ENCODE assay signal across 17 cellular contexts in the genomic region with DNA sequence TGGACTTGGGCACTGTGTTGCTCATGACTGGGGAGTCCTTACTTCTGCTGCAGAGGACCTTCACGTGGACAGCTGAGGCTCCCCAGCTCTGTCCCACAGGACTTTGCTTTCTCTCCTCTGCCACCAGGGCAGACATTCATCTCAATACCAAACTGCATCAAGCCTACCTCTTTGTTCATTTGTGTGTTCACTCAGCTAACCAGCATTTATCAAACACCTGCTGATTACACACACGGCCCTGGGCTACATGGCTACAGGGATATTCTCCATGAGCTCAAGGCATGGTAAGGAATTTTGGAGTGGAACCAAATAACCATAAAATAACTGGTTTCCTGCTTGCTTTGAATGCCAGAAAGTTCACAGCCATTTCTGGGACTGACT. TPM values are rescaled to one million over a fixed set of nuclear protein-coding genes. Genes with fewer than 3 reads are reported as not detected.
A peak's percentile ranks its signal among the peaks of the same experiment; 100 is the strongest.
DNase-seq lines count a peak whose midpoint lies in the region; ATAC-seq, FAIRE-seq and TF ChIP-seq lines count a peak whose summit lies in the region.
"Had no signal": no experiment of that assay in that cellular context is flagged by ENCODE, and none has a peak within 500 bp of the region (broad histone marks: within the 10 kb centered on the region; RNA-seq: fewer than 3 reads in every experiment).

No MANE protein-coding gene starts in this region.

- no peak overlapping the region for H2AFZ ChIP-seq in keratinocyte (ENCODE audit: control insufficient read depth, low read length)

- peaks cover 17% of the 10 kb centered on the region for H3K4me1 ChIP-seq in keratinocyte (ENCODE audit: control insufficient read depth, extremely low read depth, insufficient read depth, low read length)
- H3K4me1 ChIP-seq: HAP-1 had no signal

- no peak overlapping the region for H3K27ac ChIP-seq in keratinocyte (ENCODE audit: control insufficient read depth, insufficient read depth, low read length)
- H3K27ac ChIP-seq: SJSA1 had no signal

- TF ChIP-seq CTCF in keratinocyte (optimal IDR thresholded peaks at IDR 0.05 in 1 of 3, IDR thresholded peaks at IDR 0.05 in 1 of 3, conservative IDR thresholded peaks at IDR 0.05 in 1 of 3; ENCODE audit: extremely low read depth in 1 of 3, insufficient read depth in 2 of 3, low read length in 3 of 3) = no peak

- peak; percentile 7 for ATAC-seq in GM21528 (IDR thresholded peaks at IDR 0.05; ENCODE audit: low FRiP score, unreplicated experiment)
- ATAC-seq: activated T-helper 17 cell treated with anti-CD3 and anti-CD28 coated beads, Interleukin-2, amount 50 U/mL, for 72 hours had no signal

- no peaks in the 10 kb centered on the region for H3K9me3 Mint-ChIP-seq in activated naive CD4-positive, alpha-beta T cell treated with anti-CD3 and anti-CD28 coated beads, Interleukin-2, amount 10 ng/mL, durations not matched to agents 7 days and 5 days
- H3K9me3 Mint-ChIP-seq: activated T-helper 17 cell treated with anti-CD3 and anti-CD28 coated beads, Interleukin-2, amount 50 U/mL, for 72 hours had no signal

- H3K79me2 ChIP-seq in keratinocyte (ENCODE audit: control insufficient read depth, insufficient read depth, low read length) = no peaks in the 10 kb centered on the region

- no peaks in the 10 kb centered on the region for H3K9me3 ChIP-seq in keratinocyte (ENCODE audit: control insufficient read depth, low read depth, low read length)
- H3K9me3 ChIP-seq: HAP-1, SJSA1 had no signal

- H3K36me3 Mint-ChIP-seq in activated naive CD4-positive, alpha-beta T cell treated with anti-CD3 and anti-CD28 coated beads, Interleukin-2, amount 10 ng/mL, durations not matched to agents 7 days and 5 days = no peaks in the 10 kb centered on the region

- H3K27me3 Mint-ChIP-seq in activated naive CD4-positive, alpha-beta T cell treated with anti-CD3 and anti-CD28 coated beads, Interleukin-2, amount 10 ng/mL, durations not matched to agents 7 days and 5 days = peaks cover 3% of the 10 kb centered on the region
- H3K27me3 Mint-ChIP-seq: activated T-helper 17 cell treated with anti-CD3 and anti-CD28 coated beads, Interleukin-2, amount 50 U/mL, for 72 hours had no signal

- H3K9me1 ChIP-seq in keratinocyte (ENCODE audit: control insufficient read depth, extremely low read depth, insufficient read depth, low read length) = peaks cover 2% of the 10 kb centered on the region

- FAIRE-seq in keratinocyte (lab: Jason Lieb, UNC) = peak; percentile 34

- no peaks in the 10 kb centered on the region for H4K20me1 ChIP-seq in keratinocyte (ENCODE audit: control insufficient read depth, extremely low read depth, insufficient read depth, low read length)

- H3K36me3 ChIP-seq in keratinocyte (ENCODE audit: control insufficient read depth in 2 of 2, extremely low read depth in 1 of 2, insufficient read depth in 2 of 2, low read length in 2 of 2) = peaks cover 12 to 38% of the 10 kb centered on the region in 2 experiments

- DNase-seq in EH (ENCODE audit: low read depth) = peak; percentile 46
- DNase-seq in NCI-H69 (lab: John Stamatoyannopoulos, UW) = peak; percentile 71
- DNase-seq in keratinocyte (ENCODE audit: low read depth, low spot score) = no peak
- no peak for DNase-seq in NCI-H1417 treated with DMSO at 0.1 percent for 48 hours (lab: John Stamatoyannopoulos, UW)
- no peak for DNase-seq in NCI-H82 (lab: John Stamatoyannopoulos, UW)
- DNase-seq in AG20443 (ENCODE audit: low spot score) = no peak
- DNase-seq in activated naive CD4-positive, alpha-beta T cell treated with anti-CD3 and anti-CD28 coated beads, Interleukin-2, amount 10 ng/mL, durations not matched to agents 7 days and 5 days = no peak
- DNase-seq: activated CD4-positive, alpha-beta T cell treated with anti-CD3 and anti-CD28 coated beads, Interleukin-2, amount 50 U/mL, for 48 hours; amygdala; DMS153; midbrain; NK-92 treated with Interleukin-12 subunit alpha and Interleukin-12 subunit beta, amount 100 ng/mL, for 24 hours had no signal

- H3K27me3 ChIP-seq in keratinocyte (ENCODE audit: control insufficient read depth, extremely low read depth, insufficient read depth, low read length) = no peaks in the 10 kb centered on the region
- H3K27me3 ChIP-seq: SJSA1 had no signal

- no peak overlapping the region for H3K4me3 Mint-ChIP-seq in activated naive CD4-positive, alpha-beta T cell treated with anti-CD3 and anti-CD28 coated beads, Interleukin-2, amount 10 ng/mL, durations not matched to agents 7 days and 5 days
- H3K4me3 Mint-ChIP-seq: activated T-helper 17 cell treated with anti-CD3 and anti-CD28 coated beads, Interleukin-2, amount 50 U/mL, for 72 hours had no signal

- H3K4me1 Mint-ChIP-seq in activated naive CD4-positive, alpha-beta T cell treated with anti-CD3 and anti-CD28 coated beads, Interleukin-2, amount 10 ng/mL, durations not matched to agents 7 days and 5 days = no peaks in the 10 kb centered on the region
- H3K4me1 Mint-ChIP-seq: activated T-helper 17 cell treated with anti-CD3 and anti-CD28 coated beads, Interleukin-2, amount 50 U/mL, for 72 hours had no signal

- no peak overlapping the region for H3K27ac Mint-ChIP-seq in activated naive CD4-positive, alpha-beta T cell treated with anti-CD3 and anti-CD28 coated beads, Interleukin-2, amount 10 ng/mL, durations not matched to agents 7 days and 5 days
- H3K27ac Mint-ChIP-seq: activated T-helper 17 cell treated with anti-CD3 and anti-CD28 coated beads, Interleukin-2, amount 50 U/mL, for 72 hours had no signal

- no peak overlapping the region for H3K4me3 ChIP-seq in keratinocyte (ENCODE audit: control insufficient read depth in 2 of 3, extremely low read depth in 1 of 3, insufficient read depth in 2 of 3, low read depth in 1 of 3, low read length in 3 of 3)
- H3K4me3 ChIP-seq: HAP-1, SJSA1, skin epidermis had no signal

- H3K9ac ChIP-seq in keratinocyte (ENCODE audit: control insufficient read depth, extremely low read depth, insufficient read depth, low read length) = no peak overlapping the region

- no peak overlapping the region for H3K4me2 ChIP-seq in keratinocyte (ENCODE audit: control insufficient read depth, extremely low read depth, insufficient read depth, low read depth, low read length)

- dilution Hi-C loops in keratinocyte (cut with MboI; ENCODE audit: extremely low pct_ligation_motif_present, low sequenced_read_pairs) = no loop called here

- CTCF ChIA-PET in activated naive CD4-positive, alpha-beta T cell treated with anti-CD3 and anti-CD28 coated beads, Interleukin-2, amount 10 ng/mL, durations not matched to agents 7 days and 5 days (lab: Charles Lee) = interaction anchor here (0.9 kb wide), 1 partner anchor 28 kb away, joined by 3 read pairs; no protein-coding TSS in a partner anchor

RNA-seq across cellular contexts. Expression of gene LDLRAD2, which starts 54.6 kb away (rescaled TPM):
- 0.07 TPM in 1 of 3 replicates, not detected in the others for polyA plus RNA-seq in keratinocyte
- not detected for polyA plus RNA-seq in keratinocyte (2011; ENCODE audit: low read depth)
- not detected in 2 replicates for polyA plus RNA-seq in keratinocyte (2011; cell fraction: cytosol; rRNA removed)
- polyA plus RNA-seq in keratinocyte (2011; cell fraction: nucleus; rRNA removed) = not detected in 2 replicates
- polyA plus RNA-seq in keratinocyte (2012; ENCODE audit: low replicate concordance) = 8.4 and 12.5 TPM in 2 replicates
- not detected in 3 replicates for polyA minus RNA-seq in keratinocyte
- not detected for polyA minus RNA-seq in keratinocyte (2011; cell fraction: cytosol; rRNA and poly(A)+ RNA removed)
- not detected in 2 replicates for polyA minus RNA-seq in keratinocyte (2011; cell fraction: nucleus; rRNA and poly(A)+ RNA removed)

Comparison
In these comparisons a context has a peak if more than half of its experiments do, and no peak if none do; other contexts are left out.
1. DNase-seq: peak in EH (single experiment) and NCI-H69 (single experiment); none in keratinocyte (single experiment), NCI-H1417 treated with DMSO at 0.1 percent for 48 hours (single experiment), NCI-H82 (single experiment), AG20443 (single experiment) and activated naive CD4-positive, alpha-beta T cell treated with anti-CD3 and anti-CD28 coated beads, Interleukin-2, amount 10 ng/mL, durations not matched to agents 7 days and 5 days (single experiment).